ENCODE assay signal across 35 cellular contexts in the genomic region with DNA sequence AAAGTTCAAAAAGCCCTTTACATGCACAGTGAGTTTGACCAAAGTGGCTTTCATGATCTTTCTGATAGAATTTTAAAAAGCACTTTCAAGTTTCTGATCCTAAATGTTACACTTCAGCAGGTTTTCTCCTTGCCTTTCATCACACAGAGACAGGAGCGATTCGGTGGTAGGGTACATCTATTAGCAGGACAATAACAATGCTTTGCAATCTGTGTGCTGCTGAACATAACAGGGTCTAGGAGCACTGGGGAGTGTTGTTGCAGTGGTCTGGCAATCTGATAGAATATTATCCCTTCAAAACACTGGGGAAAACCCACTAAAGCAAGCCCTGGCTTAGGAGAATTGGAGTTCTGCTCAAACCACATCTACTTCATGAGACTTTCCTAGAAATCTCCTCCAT.
"Had no signal": no experiment of that assay in that cellular context is flagged by ENCODE, and none has a peak within 500 bp of the region (broad histone marks: within the 10 kb centered on the region; RNA-seq: fewer than 3 reads in every experiment).

No MANE protein-coding gene starts in this region.

- H3K4me2 ChIP-seq: SK-N-SH had no signal

- H3K9ac ChIP-seq: SK-N-SH had no signal

- H3K27me3 ChIP-seq: MG63, Peyer's patch, SJSA1 had no signal

- H3K4me3 Mint-ChIP-seq: activated B cell treated with CpG ODN at 0.5 μM for 24 hours; activated CD4-positive, alpha-beta memory T cell treated with anti-CD3 and anti-CD28 coated beads, Interleukin-2, amount 10 ng/mL, durations not matched to agents 7 days and 5 days; activated CD8-positive, alpha-beta memory T cell treated with anti-CD3 and anti-CD28 coated beads, Interleukin-2, amount 10 ng/mL, durations not matched to agents 7 days and 5 days; activated naive CD4-positive, alpha-beta T cell treated with anti-CD3 and anti-CD28 coated beads, Interleukin-2, amount 10 ng/mL, durations not matched to agents 7 days and 5 days; activated naive CD8-positive, alpha-beta T cell; activated naive CD8-positive, alpha-beta T cell treated with anti-CD3 and anti-CD28 coated beads, Interleukin-2, amount 50 U/mL, for 24 hours; brain; T-helper 1 cell treated with Interleukin-12 subunit alpha and Interleukin-12 subunit beta and Interleukin-4 antibody, amounts not matched to agents 30 μg/mL and 1 μg/mL, for 36 hours; T-helper 2 cell treated with Interferon-gamma antibody and Interleukin-4, amounts not matched to agents 5 μg/mL and 100 μg/mL, for 36 hours had no signal

- H3K4me1 Mint-ChIP-seq: activated B cell treated with CpG ODN at 0.5 μM for 24 hours; activated CD4-positive, alpha-beta memory T cell treated with anti-CD3 and anti-CD28 coated beads, Interleukin-2, amount 10 ng/mL, durations not matched to agents 7 days and 5 days; activated CD8-positive, alpha-beta memory T cell treated with anti-CD3 and anti-CD28 coated beads, Interleukin-2, amount 10 ng/mL, durations not matched to agents 7 days and 5 days; activated naive CD4-positive, alpha-beta T cell treated with anti-CD3 and anti-CD28 coated beads, Interleukin-2, amount 10 ng/mL, durations not matched to agents 7 days and 5 days; activated naive CD8-positive, alpha-beta T cell treated with anti-CD3 and anti-CD28 coated beads, Interleukin-2, amount 50 U/mL, for 24 hours; brain had no signal

- H3K9me3 Mint-ChIP-seq: activated B cell treated with CpG ODN at 0.5 μM for 24 hours; activated CD4-positive, alpha-beta memory T cell treated with anti-CD3 and anti-CD28 coated beads, Interleukin-2, amount 10 ng/mL, durations not matched to agents 7 days and 5 days; activated naive CD4-positive, alpha-beta T cell treated with anti-CD3 and anti-CD28 coated beads, Interleukin-2, amount 10 ng/mL, durations not matched to agents 7 days and 5 days; activated naive CD8-positive, alpha-beta T cell treated with anti-CD3 and anti-CD28 coated beads, Interleukin-2, amount 50 U/mL, for 24 hours; brain; T-helper 1 cell treated with Interleukin-12 subunit alpha and Interleukin-12 subunit beta and Interleukin-4 antibody, amounts not matched to agents 30 μg/mL and 1 μg/mL, for 36 hours; T-helper 2 cell treated with Interferon-gamma antibody and Interleukin-4, amounts not matched to agents 5 μg/mL and 100 μg/mL, for 36 hours had no signal

- H3K27ac ChIP-seq: Peyer's patch, SJSA1 had no signal

- H3K27me3 Mint-ChIP-seq: activated CD4-positive, alpha-beta memory T cell treated with anti-CD3 and anti-CD28 coated beads, Interleukin-2, amount 10 ng/mL, durations not matched to agents 7 days and 5 days; activated naive CD4-positive, alpha-beta T cell treated with anti-CD3 and anti-CD28 coated beads, Interleukin-2, amount 10 ng/mL, durations not matched to agents 7 days and 5 days; brain had no signal

- ATAC-seq: activated CD8-positive, alpha-beta memory T cell treated with anti-CD3 and anti-CD28 coated beads, Interleukin-2, amount 10 ng/mL, durations not matched to agents 7 days and 5 days; activated naive CD8-positive, alpha-beta T cell treated with anti-CD3 and anti-CD28 coated beads, Interleukin-2, amount 50 U/mL, for 24 hours; PC-3 had no signal

- H3K36me3 ChIP-seq: MG63, Peyer's patch, SJSA1 had no signal

- H3K9me3 ChIP-seq: MG63, Peyer's patch, SJSA1, SK-N-SH had no signal

- H3K4me1 ChIP-seq: Peyer's patch, SJSA1 had no signal

- DNase-seq: activated B cell treated with CpG ODN at 0.5 μM for 24 hours; activated CD4-positive, alpha-beta memory T cell treated with anti-CD3 and anti-CD28 coated beads, Interleukin-2, amount 10 ng/mL, durations not matched to agents 7 days and 5 days; activated CD4-positive, alpha-beta T cell treated with anti-CD3 and anti-CD28 coated beads for 4 hours; activated CD4-positive, alpha-beta T cell treated with anti-CD3 and anti-CD28 coated beads, Interleukin-2, amount 50 U/mL, for 1 hour; activated CD4-positive, CD25-positive, alpha-beta regulatory T cell treated with anti-CD3 and anti-CD28 coated beads, Interleukin-2, amount 50 U/mL, for 72 hours; activated CD8-positive, alpha-beta memory T cell treated with anti-CD3 and anti-CD28 coated beads for 24 hours; activated CD8-positive, alpha-beta memory T cell treated with anti-CD3 and anti-CD28 coated beads, Interleukin-2, amount 10 ng/mL, durations not matched to agents 7 days and 5 days; activated CD8-positive, alpha-beta memory T cell treated with anti-CD3 and anti-CD28 coated beads, Interleukin-2, amount 50 U/mL, for 48 hours; activated effector memory CD4-positive, alpha-beta T cell treated with Interleukin-2 at 50 U/mL for 16 hours; activated naive CD4-positive, alpha-beta T cell treated with anti-CD3 and anti-CD28 coated beads, Interleukin-2, amount 10 ng/mL, durations not matched to agents 7 days and 5 days; activated naive CD8-positive, alpha-beta T cell treated with anti-CD3 and anti-CD28 coated beads, Interleukin-2, amount 50 U/mL, for 24 hours; activated T-cell treated with anti-CD3 and anti-CD28 coated beads, Interleukin-2, amount 50 U/mL, for 48 hours; anterior cingulate cortex; caudate nucleus; Kasumi-1; MG63; NCI-H1048; NCI-H1105 treated with DMSO at 0.1 percent for 48 hours; NCI-H1436; NCI-H1694 treated with DMSO at 0.1 percent for 48 hours; NCI-H2029; NCI-H510A; NCI-H526; NCI-H748 treated with DMSO at 0.1 percent for 48 hours; NK-92 treated with Interleukin-12 subunit alpha and Interleukin-12 subunit beta, amount 100 ng/mL, for 24 hours; PC-3; Peyer's patch; RPMI8226; SHP77 treated with DMSO at 0.1 percent for 48 hours; SK-N-SH had no signal

- H3K9me2 ChIP-seq: SK-N-SH had no signal

- H3K36me3 Mint-ChIP-seq: activated CD8-positive, alpha-beta memory T cell treated with anti-CD3 and anti-CD28 coated beads, Interleukin-2, amount 10 ng/mL, durations not matched to agents 7 days and 5 days; activated naive CD4-positive, alpha-beta T cell treated with anti-CD3 and anti-CD28 coated beads, Interleukin-2, amount 10 ng/mL, durations not matched to agents 7 days and 5 days; activated naive CD8-positive, alpha-beta T cell; brain had no signal

- H3K27ac Mint-ChIP-seq: activated B cell treated with CpG ODN at 0.5 μM for 24 hours; activated CD4-positive, alpha-beta memory T cell treated with anti-CD3 and anti-CD28 coated beads, Interleukin-2, amount 10 ng/mL, durations not matched to agents 7 days and 5 days; activated CD8-positive, alpha-beta memory T cell treated with anti-CD3 and anti-CD28 coated beads, Interleukin-2, amount 10 ng/mL, durations not matched to agents 7 days and 5 days; activated naive CD4-positive, alpha-beta T cell treated with anti-CD3 and anti-CD28 coated beads, Interleukin-2, amount 10 ng/mL, durations not matched to agents 7 days and 5 days; activated naive CD8-positive, alpha-beta T cell; activated naive CD8-positive, alpha-beta T cell treated with anti-CD3 and anti-CD28 coated beads, Interleukin-2, amount 50 U/mL, for 24 hours; brain; T-helper 1 cell treated with Interleukin-12 subunit alpha and Interleukin-12 subunit beta and Interleukin-4 antibody, amounts not matched to agents 30 μg/mL and 1 μg/mL, for 36 hours; T-helper 2 cell treated with Interferon-gamma antibody and Interleukin-4, amounts not matched to agents 5 μg/mL and 100 μg/mL, for 36 hours had no signal

- H3K4me3 ChIP-seq: MG63, Peyer's patch, SJSA1 had no signal
